Comparison of ENCODE assay signal across 20 cellular contexts in the genomic region with DNA sequence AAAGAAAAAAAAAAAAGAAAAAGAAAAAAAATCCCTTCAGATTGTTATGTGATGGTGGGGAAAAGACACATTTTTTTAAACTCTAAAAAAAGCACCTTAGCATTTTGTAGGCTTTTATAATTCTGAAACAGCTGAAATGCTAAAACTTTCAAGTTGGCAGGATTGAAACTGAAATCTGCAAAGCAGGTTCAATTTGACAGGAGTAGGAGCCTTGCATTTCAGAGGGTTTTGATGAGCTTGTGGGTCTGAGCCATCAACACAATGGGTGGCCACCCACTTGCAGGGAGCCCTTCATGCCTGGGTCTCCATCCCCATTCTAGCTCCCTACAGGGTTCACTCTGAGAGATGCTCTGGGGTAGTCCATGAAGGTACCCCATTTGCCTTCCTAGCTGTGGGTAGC. TPM values are rescaled to one million over a fixed set of nuclear protein-coding genes. Genes with fewer than 3 reads are reported as not detected.
DNase-seq lines count a peak whose midpoint lies in the region; TF ChIP-seq lines count a peak whose summit lies in the region.
"Had no signal": no experiment of that assay in that cellular context is flagged by ENCODE, and none has a peak within 500 bp of the region (broad histone marks: within the 10 kb centered on the region; RNA-seq: fewer than 3 reads in every experiment).

No MANE protein-coding gene starts in this region.

- H3K27ac ChIP-seq in KMS-11: peak overlapping the region; percentile 76
- no peak overlapping the region for H3K27ac ChIP-seq in transverse colon
- H3K27ac ChIP-seq in substantia nigra (ENCODE audit: low read depth, low read length, poor library complexity, severe bottlenecking): no peak overlapping the region

- no peaks in the 10 kb centered on the region for H3K27me3 ChIP-seq in KMS-11 (ENCODE audit: insufficient read depth, low read depth)
- no peaks in the 10 kb centered on the region for H3K27me3 ChIP-seq in transverse colon

- no peaks in the 10 kb centered on the region for H3K79me2 ChIP-seq in KMS-11 (ENCODE audit: insufficient read depth, low read depth)

- H3K9me3 ChIP-seq in transverse colon: no peaks in the 10 kb centered on the region
- H3K9me3 ChIP-seq: HAP-1 had no signal

- TF ChIP-seq EP300 in transverse colon (IDR thresholded peaks at IDR 0.05; ENCODE audit: low read depth): no peak

- H2AFZ ChIP-seq in KMS-11 (ENCODE audit: low read depth): peak overlapping the region; percentile 84

- H3K4me1 ChIP-seq in KMS-11 (ENCODE audit: low read depth, poor library complexity, severe bottlenecking) (peaks cover 48% of the 10 kb centered on the region), transverse colon (no peaks in the 10 kb centered on the region)
- H3K4me1 ChIP-seq: HAP-1 had no signal

- peak overlapping the region; percentile 26; the same call in 1 of the 2 replicates for H3K9ac ChIP-seq in KMS-11

- intact Hi-C loops in transverse colon (cut with DNase I; ENCODE audit: low total_unique reads): no loop called here

- peak overlapping the region; percentile 93 for H3K4me2 ChIP-seq in KMS-11

- in situ Hi-C loops in transverse colon (cut with MboI; ENCODE audit: low pct_ligation_motif_present in 1 of 4, low pct_unique_long_range_greater_than_20kb in 1 of 4, low sequenced_read_pairs in 3 of 4): no loop called here

- no peak for TF ChIP-seq POLR2A in transverse colon (IDR thresholded peaks at IDR 0.05)

- peak; percentile 39 for DNase-seq in RPMI8226
- DNase-seq in inferior parietal cortex (ENCODE audit: extremely low spot score): peak; percentile 45
- no peak for DNase-seq in transverse colon
- no peak for DNase-seq in 8988T
- DNase-seq in cerebellar nuclear complex (lab: John Stamatoyannopoulos, UW): no peak
- DNase-seq in substantia nigra (lab: John Stamatoyannopoulos, UW): no peak
- DNase-seq: C1 segment of cervical spinal cord; Calu3; CD4-positive, alpha-beta memory T cell; COR-L47; DMS53; DMS79 treated with DMSO at 0.1 percent for 48 hours; GF-D8; GOT3; HFFc6 had no signal

- H4K20me1 ChIP-seq in KMS-11 (ENCODE audit: insufficient read depth): no peaks in the 10 kb centered on the region

- H3K36me3 ChIP-seq in KMS-11 (ENCODE audit: insufficient read depth) (no peaks in the 10 kb centered on the region), transverse colon (no peaks in the 10 kb centered on the region)
- H3K36me3 ChIP-seq: HAP-1 had no signal

- TF ChIP-seq CTCF in KMS-11 (conservative IDR thresholded peaks at IDR 0.05; ENCODE audit: low read depth, low read length): no peak
- no peak for TF ChIP-seq CTCF in transverse colon (IDR thresholded peaks at IDR 0.05)

- H3K4me3 ChIP-seq in KMS-11 (IDR thresholded peaks at IDR 0.05; ENCODE audit: insufficient read depth, low read depth, low read length): no peak overlapping the region
- no peak overlapping the region for H3K4me3 ChIP-seq in transverse colon
- H3K4me3 ChIP-seq: HAP-1 had no signal

RNA-seq across cellular contexts. Expression of gene CACNG3, which starts 33.2 kb away (rescaled TPM):
- total RNA-seq in transverse colon: not detected
- total RNA-seq: A172; Calu3; CD4-positive, alpha-beta memory T cell; Daoy; G401; HFFc6 had no signal

Comparison
In these comparisons a context has a peak if more than half of its experiments do, and no peak if none do; other contexts are left out.
1. DNase-seq: peak in RPMI8226 (single experiment) and inferior parietal cortex (single experiment); none in transverse colon (single experiment), 8988T (single experiment), cerebellar nuclear complex (0 of 2) and substantia nigra (0 of 49).